ENCODE assay signal across 1 cellular context in genomic region chr11:1463056-1463455, GRCh38.
TF ChIP-seq lines count a peak whose summit lies in the region.

No MANE protein-coding gene starts in this region.

TF ChIP-seq in IMR-90, 13 proteins besides CTCF, POLR2A, EP300 and RAD21 (continued from another document):
- TF ChIP-seq MXI1 (IDR thresholded peaks at IDR 0.05; ENCODE audit: borderline replicate concordance, low read depth, low read length) = no peak
- no peak for TF ChIP-seq NFE2L2 (IDR thresholded peaks at IDR 0.05; ENCODE audit: low read depth, low read length)
- no peak for TF ChIP-seq USF2 (IDR thresholded peaks at IDR 0.05; ENCODE audit: low read depth, low read length)
- TF ChIP-seq FOS (IDR thresholded peaks at IDR 0.05; ENCODE audit: low read depth, low read length) = no peak
- TF ChIP-seq RFX5 (IDR thresholded peaks at IDR 0.05; ENCODE audit: low read depth, low read length) = no peak
- TF ChIP-seq MAZ (IDR thresholded peaks at IDR 0.05; ENCODE audit: borderline replicate concordance, low read depth, low read length) = no peak
- TF ChIP-seq MAFK (IDR thresholded peaks at IDR 0.05; ENCODE audit: low read depth, low read length) = no peak
- no peak for TF ChIP-seq CHD1 (IDR thresholded peaks at IDR 0.05; ENCODE audit: low read depth, low read length)
- no peak for TF ChIP-seq BHLHE40 (IDR thresholded peaks at IDR 0.05; ENCODE audit: low read depth, low read length)
- TF ChIP-seq SMC3 (IDR thresholded peaks at IDR 0.05; ENCODE audit: low read depth, low read length) = no peak
- TF ChIP-seq ELK1 (IDR thresholded peaks at IDR 0.05; ENCODE audit: borderline replicate concordance, low read depth, low read length) = no peak
